10 cellular contexts compared by ENCODE assay signal in the genomic region with DNA sequence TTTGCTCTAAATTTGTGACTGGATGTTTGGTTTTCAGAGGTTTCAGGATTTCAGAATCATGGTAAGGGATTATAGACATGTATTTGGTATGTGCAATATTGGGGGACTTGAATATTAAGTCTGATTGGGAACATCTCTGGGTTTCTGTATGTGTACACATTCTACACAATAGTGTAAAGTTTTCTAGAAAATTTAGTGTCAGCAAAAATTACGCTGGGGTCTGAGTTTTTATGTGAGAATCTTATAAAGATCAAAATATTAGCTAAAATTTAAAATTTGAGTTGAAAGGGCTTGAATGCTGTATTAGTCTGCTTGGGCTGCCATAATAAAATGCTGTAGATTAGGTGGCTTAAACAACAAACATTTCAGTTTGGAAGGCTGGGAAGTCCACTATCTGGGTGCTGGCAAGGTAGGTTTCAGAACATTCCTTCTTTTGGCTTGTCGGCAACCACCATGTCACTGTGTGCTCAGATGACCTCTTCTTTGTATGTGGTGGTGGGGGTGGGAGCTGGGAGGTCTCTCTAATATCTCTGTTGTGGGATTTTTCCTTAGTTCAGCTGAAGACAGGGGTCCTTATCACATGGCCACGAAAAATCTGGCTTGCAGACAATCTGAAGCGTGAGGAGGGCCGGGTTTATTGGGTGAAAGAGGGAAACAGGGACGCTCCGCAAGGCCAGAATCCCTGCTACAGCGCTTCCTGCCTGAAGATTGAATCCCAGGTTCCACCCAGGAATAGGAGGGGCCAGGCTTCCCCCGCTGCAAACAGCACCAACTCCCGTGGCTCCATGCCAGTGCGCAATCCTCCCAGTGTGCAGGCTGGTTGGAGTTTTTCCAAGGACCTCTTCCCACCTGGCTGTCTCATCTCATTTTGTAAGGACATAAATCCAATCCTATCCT.
DNase-seq lines count a peak whose midpoint lies in the region; ATAC-seq and TF ChIP-seq lines count a peak whose summit lies in the region.
"Had no signal": no experiment of that assay in that cellular context is flagged by ENCODE, and none has a peak within 500 bp of the region (broad histone marks: within the 10 kb centered on the region; RNA-seq: fewer than 3 reads in every experiment).

No MANE protein-coding gene starts in this region.

- H3K27me3 Mint-ChIP-seq in activated CD8-positive, alpha-beta memory T cell treated with anti-CD3 and anti-CD28 coated beads, Interleukin-2, amount 10 ng/mL, durations not matched to agents 7 days and 5 days: no peaks in the 10 kb centered on the region
- no peaks in the 10 kb centered on the region for H3K27me3 Mint-ChIP-seq in activated naive CD8-positive, alpha-beta T cell treated with anti-CD3 and anti-CD28 coated beads, Interleukin-2, amount 50 U/mL, for 24 hours
- H3K27me3 Mint-ChIP-seq: activated naive CD4-positive, alpha-beta T cell treated with anti-CD3 and anti-CD28 coated beads, Interleukin-2, amount 10 ng/mL, durations not matched to agents 7 days and 5 days had no signal

- H3K9me3 ChIP-seq in right atrium auricular region: no peaks in the 10 kb centered on the region
- no peaks in the 10 kb centered on the region for H3K9me3 ChIP-seq in sigmoid colon

- no peak for ATAC-seq in HG03095 (IDR thresholded peaks at IDR 0.05; ENCODE audit: unreplicated experiment)
- no peak for ATAC-seq in activated CD8-positive, alpha-beta memory T cell treated with anti-CD3 and anti-CD28 coated beads, Interleukin-2, amount 10 ng/mL, durations not matched to agents 7 days and 5 days
- no peak for ATAC-seq in activated naive CD8-positive, alpha-beta T cell treated with anti-CD3 and anti-CD28 coated beads, Interleukin-2, amount 50 U/mL, for 24 hours

- H3K27ac ChIP-seq in RWPE1: 0 out of 2 replicates have a peak overlapping the region, but pooled peaks have one; percentile 17
- peak overlapping the region; percentile 80 to 84 for H3K27ac ChIP-seq in right atrium auricular region
- H3K27ac ChIP-seq in sigmoid colon: peak overlapping the region; percentile 63 to 73 (median 69)

- H3K4me3 ChIP-seq in right atrium auricular region: peak overlapping the region in 1 of 2 donors; percentile 29
- H3K4me3 ChIP-seq in sigmoid colon: peak overlapping the region in 2 of 4 donors; percentile 1 to 17

- TF ChIP-seq EP300 in sigmoid colon (IDR thresholded peaks at IDR 0.05): no peak

- peak; percentile 97 for DNase-seq in NCI-H1105 treated with DMSO at 0.1 percent for 48 hours (lab: John Stamatoyannopoulos, UW)
- no peak for DNase-seq in RWPE1 (ENCODE audit: low spot score)
- DNase-seq in right atrium auricular region (ENCODE audit: low spot score): peak; percentile 68
- peak; percentile 88 for DNase-seq in sigmoid colon
- no peak for DNase-seq in activated CD8-positive, alpha-beta memory T cell treated with anti-CD3 and anti-CD28 coated beads, Interleukin-2, amount 10 ng/mL, durations not matched to agents 7 days and 5 days
- DNase-seq in activated naive CD8-positive, alpha-beta T cell treated with anti-CD3 and anti-CD28 coated beads, Interleukin-2, amount 50 U/mL, for 24 hours: no peak
- no peak for DNase-seq in OCI-M1 (lab: John Stamatoyannopoulos, UW)
- DNase-seq: activated naive CD4-positive, alpha-beta T cell treated with anti-CD3 and anti-CD28 coated beads, Interleukin-2, amount 10 ng/mL, durations not matched to agents 7 days and 5 days; NCI-H1436 had no signal

- no peak for TF ChIP-seq POLR2A in sigmoid colon (IDR thresholded peaks at IDR 0.05)

- no peak for TF ChIP-seq CTCF in RWPE1 (conservative IDR thresholded peaks at IDR 0.05; ENCODE audit: low read depth)
- no peak for TF ChIP-seq CTCF in right atrium auricular region (IDR thresholded peaks at IDR 0.05)
- no peak for TF ChIP-seq CTCF in sigmoid colon (IDR thresholded peaks at IDR 0.05)

- H3K4me1 Mint-ChIP-seq in activated CD8-positive, alpha-beta memory T cell treated with anti-CD3 and anti-CD28 coated beads, Interleukin-2, amount 10 ng/mL, durations not matched to agents 7 days and 5 days: peaks cover 5% of the 10 kb centered on the region
- H3K4me1 Mint-ChIP-seq in activated naive CD8-positive, alpha-beta T cell treated with anti-CD3 and anti-CD28 coated beads, Interleukin-2, amount 50 U/mL, for 24 hours: peaks cover 20% of the 10 kb centered on the region
- H3K4me1 Mint-ChIP-seq: activated naive CD4-positive, alpha-beta T cell treated with anti-CD3 and anti-CD28 coated beads, Interleukin-2, amount 10 ng/mL, durations not matched to agents 7 days and 5 days had no signal

- CTCF ChIA-PET in RWPE1 (lab: Yijun Ruan, JAX): interaction anchor here (0.5 kb wide), 1 partner anchor 23 kb away, joined by 4 read pairs; no protein-coding TSS in a partner anchor
- CTCF ChIA-PET in activated CD8-positive, alpha-beta memory T cell treated with anti-CD3 and anti-CD28 coated beads, Interleukin-2, amount 10 ng/mL, durations not matched to agents 7 days and 5 days (lab: Charles Lee): no interaction called here

- POLR2A ChIA-PET in RWPE1 (lab: Yijun Ruan, JAX; ENCODE audit: low non-redundant PET): no interaction called here

- H3K27me3 ChIP-seq in right atrium auricular region: no peaks in the 10 kb centered on the region
- no peaks in the 10 kb centered on the region for H3K27me3 ChIP-seq in sigmoid colon

- no peaks in the 10 kb centered on the region for H3K36me3 ChIP-seq in right atrium auricular region
- H3K36me3 ChIP-seq in sigmoid colon: no peaks in the 10 kb centered on the region

- intact Hi-C loops in sigmoid colon (cut with DNase I): no loop called here

- H3K27ac Mint-ChIP-seq in activated CD8-positive, alpha-beta memory T cell treated with anti-CD3 and anti-CD28 coated beads, Interleukin-2, amount 10 ng/mL, durations not matched to agents 7 days and 5 days: no peak overlapping the region
- no peak overlapping the region for H3K27ac Mint-ChIP-seq in activated naive CD8-positive, alpha-beta T cell treated with anti-CD3 and anti-CD28 coated beads, Interleukin-2, amount 50 U/mL, for 24 hours
- H3K27ac Mint-ChIP-seq: activated naive CD4-positive, alpha-beta T cell treated with anti-CD3 and anti-CD28 coated beads, Interleukin-2, amount 10 ng/mL, durations not matched to agents 7 days and 5 days had no signal

- H3K36me3 Mint-ChIP-seq in activated CD8-positive, alpha-beta memory T cell treated with anti-CD3 and anti-CD28 coated beads, Interleukin-2, amount 10 ng/mL, durations not matched to agents 7 days and 5 days: no peaks in the 10 kb centered on the region
- H3K36me3 Mint-ChIP-seq in activated naive CD8-positive, alpha-beta T cell treated with anti-CD3 and anti-CD28 coated beads, Interleukin-2, amount 50 U/mL, for 24 hours (ENCODE audit: low read depth): no peaks in the 10 kb centered on the region
- H3K36me3 Mint-ChIP-seq: activated naive CD4-positive, alpha-beta T cell treated with anti-CD3 and anti-CD28 coated beads, Interleukin-2, amount 10 ng/mL, durations not matched to agents 7 days and 5 days had no signal

- H3K4me3 Mint-ChIP-seq in activated CD8-positive, alpha-beta memory T cell treated with anti-CD3 and anti-CD28 coated beads, Interleukin-2, amount 10 ng/mL, durations not matched to agents 7 days and 5 days: no peak overlapping the region
- no peak overlapping the region for H3K4me3 Mint-ChIP-seq in activated naive CD8-positive, alpha-beta T cell treated with anti-CD3 and anti-CD28 coated beads, Interleukin-2, amount 50 U/mL, for 24 hours
- H3K4me3 Mint-ChIP-seq: activated naive CD4-positive, alpha-beta T cell treated with anti-CD3 and anti-CD28 coated beads, Interleukin-2, amount 10 ng/mL, durations not matched to agents 7 days and 5 days had no signal

- H3K4me1 ChIP-seq in right atrium auricular region (peaks cover 0 to 29% of the 10 kb centered on the region in 2 donors), sigmoid colon (peaks cover 0 to 56% (median 33%) of the 10 kb centered on the region in 4 donors)

- 50 to 83% methylated on average over 11 of the region's 11 CpGs for WGBS in sigmoid colon, 2 donors

- H3K9me3 Mint-ChIP-seq in activated CD8-positive, alpha-beta memory T cell treated with anti-CD3 and anti-CD28 coated beads, Interleukin-2, amount 10 ng/mL, durations not matched to agents 7 days and 5 days (ENCODE audit: low read depth): no peaks in the 10 kb centered on the region
- H3K9me3 Mint-ChIP-seq in activated naive CD8-positive, alpha-beta T cell treated with anti-CD3 and anti-CD28 coated beads, Interleukin-2, amount 50 U/mL, for 24 hours: no peaks in the 10 kb centered on the region
- H3K9me3 Mint-ChIP-seq: activated naive CD4-positive, alpha-beta T cell treated with anti-CD3 and anti-CD28 coated beads, Interleukin-2, amount 10 ng/mL, durations not matched to agents 7 days and 5 days had no signal

Comparison
In these comparisons a context has a peak if more than half of its experiments do, and no peak if none do; other contexts are left out.
1. DNase-seq: peak in NCI-H1105 treated with DMSO at 0.1 percent for 48 hours (single experiment), right atrium auricular region (single experiment) and sigmoid colon (single experiment); none in RWPE1 (single experiment), activated CD8-positive, alpha-beta memory T cell treated with anti-CD3 and anti-CD28 coated beads, Interleukin-2, amount 10 ng/mL, durations not matched to agents 7 days and 5 days (single experiment), activated naive CD8-positive, alpha-beta T cell treated with anti-CD3 and anti-CD28 coated beads, Interleukin-2, amount 50 U/mL, for 24 hours (single experiment) and OCI-M1 (single experiment).
2. H3K27ac ChIP-seq: peak in every context shown above with its lines; median percentile 82 in right atrium auricular region; 69 in sigmoid colon; 17 in RWPE1.